ENCODE assay signal across 13 cellular contexts in genomic region chr22:32850591-32851517, GRCh38. TPM values are rescaled to one million over a fixed set of nuclear protein-coding genes. Genes with fewer than 3 reads are reported as not detected.
DNase-seq lines count a peak whose midpoint lies in the region; ATAC-seq, FAIRE-seq and TF ChIP-seq lines count a peak whose summit lies in the region.
"Had no signal": no experiment of that assay in that cellular context is flagged by ENCODE, and none has a peak within 500 bp of the region (broad histone marks: within the 10 kb centered on the region; RNA-seq: fewer than 3 reads in every experiment).

No MANE protein-coding gene starts in this region.

- H3K27ac ChIP-seq in AG04450 (ENCODE audit: low read depth, low read length) (peak overlapping the region; percentile 12), kidney (ENCODE audit: low read depth in 2 of 2, low read length in 2 of 2) (peak overlapping the region; percentile 73 to 81), prostate gland (peak overlapping the region; percentile 72 to 73)
- H3K27ac ChIP-seq: PC-9 had no signal

- H3K4me1 ChIP-seq in kidney (ENCODE audit: control insufficient read depth in 1 of 2, insufficient read depth in 1 of 2, low read depth in 1 of 2, low read length in 2 of 2) (peaks cover 36 to 50% of the 10 kb centered on the region in 2 donors), prostate gland (replicated peaks) (peaks cover 17% of the 10 kb centered on the region)

- no peak for TF ChIP-seq POLR2A in prostate gland (IDR thresholded peaks at IDR 0.05)

- DNase-seq in AG04450 (ENCODE audit: low read depth, low spot score) (no peak), choroid plexus epithelial cell (ENCODE audit: low read depth) (peak; percentile 77), kidney (no peak), prostate gland (ENCODE audit: low spot score) (no peak), NCI-H187 (lab: John Stamatoyannopoulos, UW) (no peak)
- DNase-seq in effector memory CD8-positive, alpha-beta T cell = no peak
- DNase-seq: foreskin melanocyte, natural killer cell, NCI-H2107, PC-9 had no signal

- TF ChIP-seq CTCF in AG04450 (IDR thresholded peaks at IDR 0.05; ENCODE audit: low read depth, low read length) = no peak
- no peak for TF ChIP-seq CTCF in choroid plexus epithelial cell (conservative IDR thresholded peaks at IDR 0.05; ENCODE audit: low read depth, low read length)
- no peak for TF ChIP-seq CTCF in kidney (IDR thresholded peaks at IDR 0.05; ENCODE audit: borderline replicate concordance, extremely low read depth, insufficient read depth)
- TF ChIP-seq CTCF in prostate gland (IDR thresholded peaks at IDR 0.05) = no peak

- no peaks in the 10 kb centered on the region for H3K4me1 Mint-ChIP-seq in effector memory CD8-positive, alpha-beta T cell (ENCODE audit: low read depth in 2 of 2)
- H3K4me1 Mint-ChIP-seq: natural killer cell had no signal

- peaks cover 17 to 45% of the 10 kb centered on the region in 2 donors for H3K27me3 Mint-ChIP-seq in effector memory CD8-positive, alpha-beta T cell

- CTCF ChIA-PET in AG04450 (lab: Charles Lee) = interaction anchor here (1.2 kb wide), 1 partner anchor 14 kb away, joined by 3 read pairs; no protein-coding TSS in a partner anchor

- 57% methylated on average over 11 of the region's 11 CpGs for WGBS in prostate gland

- POLR2A ChIA-PET in AG04450 (lab: Yijun Ruan, JAX) = no interaction called here

- H3K9me3 Mint-ChIP-seq in effector memory CD8-positive, alpha-beta T cell = no peaks in the 10 kb centered on the region
- H3K9me3 Mint-ChIP-seq: natural killer cell had no signal

- H3K9ac ChIP-seq in kidney (ENCODE audit: low read length in 2 of 2) = peak overlapping the region in 1 of 2 donors; percentile 33

- peaks cover 0 to 31% of the 10 kb centered on the region in 2 donors for H3K36me3 ChIP-seq in kidney (ENCODE audit: control insufficient read depth in 1 of 2, insufficient read depth in 2 of 2, low read length in 2 of 2)
- H3K36me3 ChIP-seq in prostate gland = no peaks in the 10 kb centered on the region

- no peaks in the 10 kb centered on the region for H3K9me3 ChIP-seq in AG04450 (ENCODE audit: control insufficient read depth, insufficient read depth, low read length)
- H3K9me3 ChIP-seq in kidney (ENCODE audit: control insufficient read depth in 1 of 2, low read length in 2 of 2) = no peaks in the 10 kb centered on the region
- no peaks in the 10 kb centered on the region for H3K9me3 ChIP-seq in prostate gland

- no peak overlapping the region for H3K27ac Mint-ChIP-seq in effector memory CD8-positive, alpha-beta T cell
- H3K27ac Mint-ChIP-seq: natural killer cell had no signal

- no peak for ATAC-seq in HG02678 (IDR thresholded peaks at IDR 0.05; ENCODE audit: unreplicated experiment)
- ATAC-seq in HG03280 (IDR thresholded peaks at IDR 0.05; ENCODE audit: unreplicated experiment) = no peak
- ATAC-seq in effector memory CD8-positive, alpha-beta T cell (replicated peaks) = no peak
- ATAC-seq: natural killer cell had no signal

- FAIRE-seq in kidney (lab: Jason Lieb, UNC) = no peak
- FAIRE-seq: urothelium cell line had no signal

- intact Hi-C loops in kidney (cut with DNase I) (no loop called here), prostate gland (cut with DNase I) (loop anchor here (2.0 to 5.0 kb wide), 3 partner anchors 48 to 229 kb away; no protein-coding TSS in a partner anchor)

- H3K4me3 ChIP-seq in AG04450 (ENCODE audit: low read depth, low read length) (no peak overlapping the region), choroid plexus epithelial cell (ENCODE audit: low read depth, low read length) (no peak overlapping the region), kidney (ENCODE audit: low read length in 2 of 2) (no peak overlapping the region), prostate gland (no peak overlapping the region)
- H3K4me3 ChIP-seq: PC-9 had no signal

- peaks cover 2% of the 10 kb centered on the region for H3K36me3 Mint-ChIP-seq in effector memory CD8-positive, alpha-beta T cell (ENCODE audit: insufficient read depth)
- H3K36me3 Mint-ChIP-seq: natural killer cell had no signal

- H3K4me3 Mint-ChIP-seq in effector memory CD8-positive, alpha-beta T cell = no peak overlapping the region
- H3K4me3 Mint-ChIP-seq: natural killer cell had no signal

- H3K27me3 ChIP-seq in AG04450 (ENCODE audit: control insufficient read depth, insufficient read depth, low read length) (no peaks in the 10 kb centered on the region), prostate gland (replicated peaks; ENCODE audit: insufficient read depth) (no peaks in the 10 kb centered on the region)

RNA-seq across cellular contexts. Expression of gene TIMP3, which starts 49.3 kb away (rescaled TPM):
- 484 and 486 TPM in 2 replicates for polyA plus RNA-seq in AG04450 (2011; rRNA removed)
- polyA minus RNA-seq in AG04450 (2011; rRNA and poly(A)+ RNA removed) = 343 TPM in 2 replicates
- total RNA-seq in kidney = 818 TPM
- polyA plus RNA-seq in kidney (ENCODE audit: insufficient read depth, low read depth, low replicate concordance) = 198 TPM
- 100 to 1,000 TPM; 148 to 397 TPM for total RNA-seq in prostate gland

Comparison
In these comparisons a context has a peak if more than half of its experiments do, and no peak if none do; other contexts are left out.
1. H3K27ac ChIP-seq: peak in every context shown above with its lines; median percentile 77 in kidney; 72 in prostate gland; 12 in AG04450.